9 cellular contexts compared by ENCODE assay signal in the genomic region with DNA sequence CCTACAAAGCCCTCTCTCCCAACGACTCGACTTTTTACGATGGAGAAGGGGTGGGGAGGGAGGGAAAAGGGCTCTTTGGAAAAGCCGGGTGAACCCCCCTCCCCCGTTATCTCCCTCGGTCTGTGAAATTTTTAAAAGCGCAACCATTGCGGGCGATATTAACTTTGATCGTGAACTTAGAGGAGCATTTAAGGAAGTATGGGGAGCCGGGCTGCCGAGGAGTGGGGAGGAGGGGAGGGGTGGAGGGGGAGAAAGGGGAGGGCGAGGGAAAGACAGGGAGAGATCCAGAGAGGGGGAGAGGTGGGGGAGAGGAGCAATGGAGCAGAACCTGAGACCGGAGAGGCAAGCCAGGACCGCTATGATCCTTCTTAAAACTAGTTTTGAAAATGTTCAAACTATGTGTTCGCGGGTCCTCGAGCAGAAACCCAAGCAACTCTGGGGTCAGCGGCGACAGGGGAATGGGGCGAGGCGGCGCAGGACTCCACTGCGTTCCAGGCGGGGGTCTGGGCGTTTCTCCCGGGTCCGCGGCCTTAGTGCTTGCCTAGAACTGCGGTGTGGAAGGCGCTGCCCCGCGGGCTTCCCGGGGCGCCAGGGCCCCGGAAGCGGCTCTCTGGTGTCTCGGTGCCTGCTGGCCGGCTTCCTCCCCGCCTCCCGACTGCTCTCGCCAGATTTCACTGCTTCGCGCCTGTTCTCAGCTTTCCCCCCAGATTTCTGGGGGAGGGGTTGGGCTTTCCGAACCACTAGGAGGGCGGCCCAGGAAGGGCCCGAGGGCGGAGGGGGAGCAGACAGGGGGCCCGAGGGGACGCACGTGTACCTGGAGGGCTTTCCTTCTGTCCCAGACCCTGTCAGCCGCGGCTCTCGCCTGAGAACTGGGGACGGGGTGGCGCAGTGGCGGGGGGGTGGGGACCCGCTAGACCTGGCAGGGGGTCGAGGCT. TPM values are rescaled to one million over a fixed set of nuclear protein-coding genes. Genes with fewer than 3 reads are reported as not detected.
A peak's percentile ranks its signal among the peaks of the same experiment; 100 is the strongest.
DNase-seq lines count a peak whose midpoint lies in the region; ATAC-seq and TF ChIP-seq lines count a peak whose summit lies in the region.
"Had no signal": no experiment of that assay in that cellular context is flagged by ENCODE, and none has a peak within 500 bp of the region (broad histone marks: within the 10 kb centered on the region; RNA-seq: fewer than 3 reads in every experiment).

Gene HOTAIR (minus strand): TSS at position 871 of the 935 bp plus-strand sequence.

- DNase-seq in CD4-positive, alpha-beta T cell, result no peak
- DNase-seq in HCEC 1CT, result peak; percentile 58
- DNase-seq in activated CD4-positive, alpha-beta memory T cell treated with anti-CD3 and anti-CD28 coated beads, Interleukin-2, amount 10 ng/mL, durations not matched to agents 7 days and 5 days, result no peak
- no peak for DNase-seq in mesothelial cell of epicardium (ENCODE audit: low spot score in 2 of 2, unreplicated experiment in 2 of 2)
- DNase-seq in adrenal gland, result no peak
- no peak for DNase-seq in anterior cingulate cortex (lab: John Stamatoyannopoulos, UW)

- H3K27ac ChIP-seq in CD4-positive, alpha-beta T cell (ENCODE audit: low read depth, low read length), result no peak within 1 kb of the TSS
- no peak within 1 kb of the TSS for H3K27ac ChIP-seq in adrenal gland

- peak within 1 kb of the TSS in 1 of 4 donors; percentile 47 for H3K4me3 ChIP-seq in adrenal gland

- CTCF ChIA-PET in CD4-positive, alpha-beta T cell (lab: Charles Lee), result no interaction called here
- CTCF ChIA-PET in activated CD4-positive, alpha-beta memory T cell treated with anti-CD3 and anti-CD28 coated beads, Interleukin-2, amount 10 ng/mL, durations not matched to agents 7 days and 5 days (lab: Charles Lee), result no interaction called here

- ATAC-seq in CD4-positive, alpha-beta T cell (ENCODE audit: poor library complexity), result peak; percentile 49
- no peak for ATAC-seq in HG03354 (IDR thresholded peaks at IDR 0.05; ENCODE audit: poor library complexity, severe bottlenecking, unreplicated experiment)
- no peak for ATAC-seq in HG02885 (IDR thresholded peaks at IDR 0.05; ENCODE audit: poor library complexity, unreplicated experiment)

- peak within 1 kb of the TSS; percentile 70 for H3K4me3 Mint-ChIP-seq in CD4-positive, alpha-beta T cell
- peak within 1 kb of the TSS; percentile 27 for H3K4me3 Mint-ChIP-seq in activated CD4-positive, alpha-beta memory T cell treated with anti-CD3 and anti-CD28 coated beads, Interleukin-2, amount 10 ng/mL, durations not matched to agents 7 days and 5 days
- peak within 1 kb of the TSS; percentile 51 for H3K4me3 Mint-ChIP-seq in mesothelial cell of epicardium

- peaks cover 5% of the 10 kb centered on the region for H3K36me3 Mint-ChIP-seq in CD4-positive, alpha-beta T cell (ENCODE audit: low read depth)
- H3K36me3 Mint-ChIP-seq in activated CD4-positive, alpha-beta memory T cell treated with anti-CD3 and anti-CD28 coated beads, Interleukin-2, amount 10 ng/mL, durations not matched to agents 7 days and 5 days (ENCODE audit: low read depth), result peaks cover 12% of the 10 kb centered on the region
- H3K36me3 Mint-ChIP-seq in mesothelial cell of epicardium, result no peaks in the 10 kb centered on the region

- POLR2A ChIA-PET in CD4-positive, alpha-beta T cell (lab: Charles Lee), result no interaction called here
- POLR2A ChIA-PET in activated CD4-positive, alpha-beta memory T cell treated with anti-CD3 and anti-CD28 coated beads, Interleukin-2, amount 10 ng/mL, durations not matched to agents 7 days and 5 days (lab: Charles Lee), result no interaction called here

- intact Hi-C loops in CD4-positive, alpha-beta T cell (cut with DNase I, micrococcal nuclease), result no loop called here
- intact Hi-C loops in adrenal gland (cut with DNase I), result no loop called here

- TF ChIP-seq POLR2A in adrenal gland (IDR thresholded peaks at IDR 0.05), result no peak

- no peaks in the 10 kb centered on the region for H3K9me3 Mint-ChIP-seq in CD4-positive, alpha-beta T cell
- no peaks in the 10 kb centered on the region for H3K9me3 Mint-ChIP-seq in activated CD4-positive, alpha-beta memory T cell treated with anti-CD3 and anti-CD28 coated beads, Interleukin-2, amount 10 ng/mL, durations not matched to agents 7 days and 5 days
- no peaks in the 10 kb centered on the region for H3K9me3 Mint-ChIP-seq in mesothelial cell of epicardium

- WGBS in adrenal gland, 4 donors, result 1 to 4% (median 3%) methylated on average over 41 to 59 of the region's 59 CpGs

- no peaks in the 10 kb centered on the region for H3K9me3 ChIP-seq in CD4-positive, alpha-beta T cell (ENCODE audit: control insufficient read depth, low read length)
- H3K9me3 ChIP-seq in adrenal gland (replicated peaks in 1 of 3), result no peaks in the 10 kb centered on the region
- H3K9me3 ChIP-seq: uterus had no signal

- peaks cover 34% of the 10 kb centered on the region for H3K4me1 Mint-ChIP-seq in CD4-positive, alpha-beta T cell (ENCODE audit: low read depth)
- H3K4me1 Mint-ChIP-seq in activated CD4-positive, alpha-beta memory T cell treated with anti-CD3 and anti-CD28 coated beads, Interleukin-2, amount 10 ng/mL, durations not matched to agents 7 days and 5 days, result peaks cover 10% of the 10 kb centered on the region
- H3K4me1 Mint-ChIP-seq in mesothelial cell of epicardium, result peaks cover 12% of the 10 kb centered on the region

- H3K27ac Mint-ChIP-seq in CD4-positive, alpha-beta T cell, result no peak within 1 kb of the TSS
- H3K27ac Mint-ChIP-seq in activated CD4-positive, alpha-beta memory T cell treated with anti-CD3 and anti-CD28 coated beads, Interleukin-2, amount 10 ng/mL, durations not matched to agents 7 days and 5 days, result peak within 1 kb of the TSS; percentile 68
- H3K27ac Mint-ChIP-seq in mesothelial cell of epicardium, result no peak within 1 kb of the TSS

- no peaks in the 10 kb centered on the region for H3K36me3 ChIP-seq in adrenal gland (replicated peaks in 1 of 2)
- H3K36me3 ChIP-seq: uterus had no signal

- H3K27me3 ChIP-seq in CD4-positive, alpha-beta T cell (ENCODE audit: control insufficient read depth, insufficient read depth, low read length), result peaks cover 98% of the 10 kb centered on the region
- peaks cover 91% of the 10 kb centered on the region for H3K27me3 ChIP-seq in adrenal gland

- peaks cover 97% of the 10 kb centered on the region for H3K27me3 Mint-ChIP-seq in CD4-positive, alpha-beta T cell
- peaks cover 91% of the 10 kb centered on the region for H3K27me3 Mint-ChIP-seq in activated CD4-positive, alpha-beta memory T cell treated with anti-CD3 and anti-CD28 coated beads, Interleukin-2, amount 10 ng/mL, durations not matched to agents 7 days and 5 days
- peaks cover 99% of the 10 kb centered on the region for H3K27me3 Mint-ChIP-seq in mesothelial cell of epicardium (ENCODE audit: low read depth)

- peaks cover 9 to 19% of the 10 kb centered on the region in 2 donors for H3K4me1 ChIP-seq in adrenal gland (replicated peaks in 1 of 2)

- no peak for TF ChIP-seq CTCF in CD4-positive, alpha-beta T cell (IDR thresholded peaks at IDR 0.05)
- no peak for TF ChIP-seq CTCF in mesothelial cell of epicardium (IDR thresholded peaks at IDR 0.05; ENCODE audit: unreplicated experiment)
- TF ChIP-seq CTCF in adrenal gland (IDR thresholded peaks at IDR 0.05), result no peak

RNA-seq across cellular contexts. Expression of gene HOTAIR, which starts in this region (rescaled TPM):
- not detected for total RNA-seq in CD4-positive, alpha-beta T cell
- not detected for total RNA-seq in activated CD4-positive, alpha-beta memory T cell treated with anti-CD3 and anti-CD28 coated beads, Interleukin-2, amount 10 ng/mL, durations not matched to agents 7 days and 5 days
- total RNA-seq in mesothelial cell of epicardium (1.1 to 1.8 TPM (median 1.8 TPM) in 3 replicates), adrenal gland (not detected)
- not detected for polyA plus RNA-seq in adrenal gland

Comparison
In these comparisons a context has a peak if more than half of its experiments do, and no peak if none do; other contexts are left out.
1. Peak in ATAC-seq in CD4-positive, alpha-beta T cell; RNA of the gene not detected or under 1 TPM.